1 cellular context compared by ENCODE assay signal in the genomic region with DNA sequence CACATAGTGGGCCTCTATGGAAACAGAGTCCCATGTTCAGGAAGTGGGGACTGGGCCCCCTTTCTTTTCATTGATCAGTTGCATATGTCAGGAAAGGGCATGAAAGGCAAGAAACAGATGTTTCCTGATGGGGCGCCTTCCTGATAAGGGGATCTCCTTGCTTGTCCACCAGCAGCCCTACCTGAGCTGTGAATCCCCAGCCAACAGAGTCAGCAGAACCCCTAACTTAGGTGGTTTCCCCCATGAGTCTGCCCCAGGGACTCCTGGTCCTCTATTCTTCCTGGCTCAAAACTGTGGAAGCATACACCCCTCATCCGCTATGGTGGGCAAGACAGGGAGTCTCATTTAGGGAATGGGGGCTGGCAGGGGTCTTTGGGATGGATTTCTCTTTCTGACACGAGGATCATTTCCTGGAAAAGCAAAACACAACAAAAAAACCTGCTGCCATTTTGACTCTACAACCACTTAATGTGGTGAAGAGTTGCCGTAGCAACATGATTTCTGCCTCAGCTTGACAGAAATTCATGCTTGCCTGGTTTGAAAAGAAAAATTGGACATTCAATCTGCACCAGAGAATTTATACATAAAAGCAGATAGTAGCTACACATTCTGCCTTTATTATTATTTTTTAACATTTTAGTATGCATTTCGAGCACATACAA.
TF ChIP-seq lines count a peak whose summit lies in the region.

No MANE protein-coding gene starts in this region.

TF ChIP-seq in GM12878, 131 proteins besides CTCF, POLR2A, EP300 and RAD21:
- TF ChIP-seq SIX5 (IDR thresholded peaks at IDR 0.05; ENCODE audit: low read depth, low read length, severe bottlenecking) (no peak), TAF1 (IDR thresholded peaks at IDR 0.05; ENCODE audit: borderline replicate concordance, low read depth, low read length) (0 out of 2 replicates have a peak, but pooled peaks have one; percentile 15), IKZF1 (conservative IDR thresholded peaks at IDR 0.05) (0 out of 2 replicates have a peak, but pooled peaks have one; percentile 16), ZNF24 (IDR thresholded peaks at IDR 0.05) (no peak), SUPT20H (IDR thresholded peaks at IDR 0.05; ENCODE audit: borderline replicate concordance, control insufficient read depth, low read depth, low read length) (no peak), YY1 (IDR thresholded peaks at IDR 0.05; ENCODE audit: low read depth, low read length) (peak; percentile 69)
- TF ChIP-seq, protein P1, sequence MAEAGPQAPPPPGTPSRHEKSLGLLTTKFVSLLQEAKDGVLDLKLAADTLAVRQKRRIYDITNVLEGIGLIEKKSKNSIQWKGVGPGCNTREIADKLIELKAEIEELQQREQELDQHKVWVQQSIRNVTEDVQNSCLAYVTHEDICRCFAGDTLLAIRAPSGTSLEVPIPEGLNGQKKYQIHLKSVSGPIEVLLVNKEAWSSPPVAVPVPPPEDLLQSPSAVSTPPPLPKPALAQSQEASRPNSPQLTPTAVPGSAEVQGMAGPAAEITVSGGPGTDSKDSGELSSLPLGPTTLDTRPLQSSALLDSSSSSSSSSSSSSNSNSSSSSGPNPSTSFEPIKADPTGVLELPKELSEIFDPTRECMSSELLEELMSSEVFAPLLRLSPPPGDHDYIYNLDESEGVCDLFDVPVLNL (IDR thresholded peaks at IDR 0.05; ENCODE audit: low read depth, low read length) = no peak
TF ChIP-seq in GM12878: peak in this region for 3.
